ENCODE assay signal across 11 cellular contexts in genomic region chr5:133993152-133993548, GRCh38. TPM values are rescaled to one million over a fixed set of nuclear protein-coding genes. Genes with fewer than 3 reads are reported as not detected.
DNase-seq lines count a peak whose midpoint lies in the region; ATAC-seq and TF ChIP-seq lines count a peak whose summit lies in the region.
"Had no signal": no experiment of that assay in that cellular context is flagged by ENCODE, and none has a peak within 500 bp of the region (broad histone marks: within the 10 kb centered on the region; RNA-seq: fewer than 3 reads in every experiment).

No MANE protein-coding gene starts in this region.

- H3K36me3 ChIP-seq in MG63 (peaks cover 61% of the 10 kb centered on the region), parathyroid adenoma (ENCODE audit: control insufficient read depth, insufficient read depth, low read length) (no peaks in the 10 kb centered on the region)

- peaks cover 48% of the 10 kb centered on the region for H3K4me1 ChIP-seq in parathyroid adenoma

- H2AFZ ChIP-seq in parathyroid adenoma = no peak overlapping the region

- TF ChIP-seq CTCF in parathyroid adenoma (IDR thresholded peaks at IDR 0.05) = no peak

- ATAC-seq in GM21390 (IDR thresholded peaks at IDR 0.05; ENCODE audit: unreplicated experiment) = no peak
- ATAC-seq: GM12878 had no signal

- H3K27me3 ChIP-seq in MG63 = no peaks in the 10 kb centered on the region
- no peaks in the 10 kb centered on the region for H3K27me3 ChIP-seq in parathyroid adenoma (ENCODE audit: control insufficient read depth, insufficient read depth, low read length)

- DNase-seq in NCI-H1092 treated with DMSO at 0.1 percent for 48 hours (lab: John Stamatoyannopoulos, UW) (peak; percentile 5), NCI-H1092 (lab: John Stamatoyannopoulos, UW) (no peak), MG63 (peak; percentile 56), dedifferentiated amniotic fluid mesenchymal stem cell (ENCODE audit: extremely low spot score) (peak; percentile 66), putamen (ENCODE audit: low spot score) (no peak), NCI-H128 (lab: John Stamatoyannopoulos, UW; ENCODE audit: unreplicated experiment) (no peak)
- DNase-seq: stimulated activated naive CD4-positive, alpha-beta T cell; T-helper 1 cell had no signal

- H3K9ac ChIP-seq in parathyroid adenoma = no peak overlapping the region

- H3K79me2 ChIP-seq in parathyroid adenoma = peaks cover 70% of the 10 kb centered on the region

- peak overlapping the region; percentile 23 for H3K4me2 ChIP-seq in parathyroid adenoma (ENCODE audit: low read length)

- H3K27ac ChIP-seq in parathyroid adenoma = peak overlapping the region; percentile 64

- H3K9me3 ChIP-seq in MG63 (no peaks in the 10 kb centered on the region), parathyroid adenoma (ENCODE audit: control insufficient read depth, low read length) (no peaks in the 10 kb centered on the region)

- H3K4me3 ChIP-seq in MG63 (no peak overlapping the region), parathyroid adenoma (ENCODE audit: low read depth, low read length) (no peak overlapping the region)
- H3K4me3 ChIP-seq: GM12878 had no signal

RNA-seq across cellular contexts. Expression of gene VDAC1, which starts 11.6 kb away (rescaled TPM):
- total RNA-seq in MG63 (2014; rRNA removed; shearing (Covaris generic); ENCODE audit: low replicate concordance) = 680 and 772 TPM in 2 replicates

RNA-seq across cellular contexts. Expression of gene C5orf15, which starts 24.7 kb away (rescaled TPM):
- total RNA-seq in MG63 (2014; rRNA removed; shearing (Covaris generic); ENCODE audit: low replicate concordance) = 96.2 and 153 TPM in 2 replicates

Comparison
In these comparisons a context has a peak if more than half of its experiments do, and no peak if none do; other contexts are left out.
1. DNase-seq: peak in NCI-H1092 treated with DMSO at 0.1 percent for 48 hours (single experiment), MG63 (single experiment) and dedifferentiated amniotic fluid mesenchymal stem cell (single experiment); none in NCI-H1092 (single experiment), putamen (single experiment) and NCI-H128 (single experiment).